In genomic region chr11:64861227-64861970, GRCh38 we compare ENCODE assay signal across 9 cellular contexts. TPM values are rescaled to one million over a fixed set of nuclear protein-coding genes. Genes with fewer than 3 reads are reported as not detected.
DNase-seq lines count a peak whose midpoint lies in the region; ATAC-seq and TF ChIP-seq lines count a peak whose summit lies in the region.
"Had no signal": no experiment of that assay in that cellular context is flagged by ENCODE, and none has a peak within 500 bp of the region (broad histone marks: within the 10 kb centered on the region; RNA-seq: fewer than 3 reads in every experiment).

No MANE protein-coding gene starts in this region.

- POLR2A ChIA-PET in RWPE1 (lab: Yijun Ruan, JAX; ENCODE audit: low non-redundant PET), result no interaction called here

- no peaks in the 10 kb centered on the region for H3K9me3 Mint-ChIP-seq in activated CD8-positive, alpha-beta memory T cell treated with anti-CD3 and anti-CD28 coated beads, Interleukin-2, amount 10 ng/mL, durations not matched to agents 7 days and 5 days (ENCODE audit: low read depth)
- no peaks in the 10 kb centered on the region for H3K9me3 Mint-ChIP-seq in effector memory CD8-positive, alpha-beta T cell

- H3K27me3 Mint-ChIP-seq in activated CD8-positive, alpha-beta memory T cell treated with anti-CD3 and anti-CD28 coated beads, Interleukin-2, amount 10 ng/mL, durations not matched to agents 7 days and 5 days, result no peaks in the 10 kb centered on the region
- H3K27me3 Mint-ChIP-seq in effector memory CD8-positive, alpha-beta T cell, result no peaks in the 10 kb centered on the region

- no peak for DNase-seq in activated CD8-positive, alpha-beta memory T cell treated with anti-CD3 and anti-CD28 coated beads, Interleukin-2, amount 10 ng/mL, durations not matched to agents 7 days and 5 days
- DNase-seq in activated CD8-positive, alpha-beta memory T cell treated with anti-CD3 and anti-CD28 coated beads, Interleukin-2, amount 50 U/mL, for 4 hours, result no peak
- DNase-seq in RWPE1 (ENCODE audit: low spot score) (no peak), thoracic aorta (ENCODE audit: low spot score) (no peak), foreskin melanocyte (no peak)
- DNase-seq in effector memory CD8-positive, alpha-beta T cell, result no peak
- DNase-seq: NCI-H69 had no signal

- TF ChIP-seq CTCF in RWPE1 (conservative IDR thresholded peaks at IDR 0.05; ENCODE audit: low read depth), result no peak
- TF ChIP-seq CTCF in thoracic aorta (IDR thresholded peaks at IDR 0.05), result no peak

- peaks cover 92% of the 10 kb centered on the region for H3K4me1 Mint-ChIP-seq in activated CD8-positive, alpha-beta memory T cell treated with anti-CD3 and anti-CD28 coated beads, Interleukin-2, amount 10 ng/mL, durations not matched to agents 7 days and 5 days
- H3K4me1 Mint-ChIP-seq in effector memory CD8-positive, alpha-beta T cell (ENCODE audit: low read depth in 2 of 2), result peaks cover 74 to 79% of the 10 kb centered on the region in 2 donors

- CTCF ChIA-PET in activated CD8-positive, alpha-beta memory T cell treated with anti-CD3 and anti-CD28 coated beads, Interleukin-2, amount 10 ng/mL, durations not matched to agents 7 days and 5 days (lab: Charles Lee), result interaction anchor here (0.8 to 29.2 kb wide), 4 partner anchors 9 to 26 kb away, joined by 3 to 1163 read pairs (median 208); partner anchors contain the start of genes CDC42BPG and EHD1
- CTCF ChIA-PET in RWPE1 (lab: Yijun Ruan, JAX), result interaction anchor here (0.6 to 1.1 kb wide), 3 partner anchors 16 to 506 kb away, joined by 3 to 4 read pairs (median 4); no protein-coding TSS in a partner anchor

- no peak overlapping the region for H3K4me3 ChIP-seq in thoracic aorta

- ATAC-seq in activated CD8-positive, alpha-beta memory T cell treated with anti-CD3 and anti-CD28 coated beads, Interleukin-2, amount 10 ng/mL, durations not matched to agents 7 days and 5 days, result no peak
- ATAC-seq in effector memory CD8-positive, alpha-beta T cell (replicated peaks), result peak; percentile 11
- ATAC-seq in thoracic aorta (ENCODE audit: insufficient number of reproducible peaks, low FRiP score, low read depth), result no peak
- ATAC-seq in HG03108 (IDR thresholded peaks at IDR 0.05; ENCODE audit: unreplicated experiment), result no peak
- ATAC-seq in HG03280 (IDR thresholded peaks at IDR 0.05; ENCODE audit: unreplicated experiment), result no peak

- no peaks in the 10 kb centered on the region for H3K9me3 ChIP-seq in thoracic aorta

- peaks cover 70 to 95% of the 10 kb centered on the region in 2 donors for H3K4me1 ChIP-seq in thoracic aorta (ENCODE audit: control insufficient read depth in 1 of 2, low read depth in 2 of 2)

- H3K36me3 Mint-ChIP-seq in activated CD8-positive, alpha-beta memory T cell treated with anti-CD3 and anti-CD28 coated beads, Interleukin-2, amount 10 ng/mL, durations not matched to agents 7 days and 5 days, result peaks cover 27% of the 10 kb centered on the region
- peaks cover 97% of the 10 kb centered on the region for H3K36me3 Mint-ChIP-seq in effector memory CD8-positive, alpha-beta T cell (ENCODE audit: insufficient read depth)

- H3K27ac ChIP-seq in RWPE1 (peak overlapping the region; percentile 99), thoracic aorta (peak overlapping the region; percentile 97 to 98)

- peak overlapping the region; percentile 98 for H3K27ac Mint-ChIP-seq in activated CD8-positive, alpha-beta memory T cell treated with anti-CD3 and anti-CD28 coated beads, Interleukin-2, amount 10 ng/mL, durations not matched to agents 7 days and 5 days
- H3K27ac Mint-ChIP-seq in effector memory CD8-positive, alpha-beta T cell, result peak overlapping the region; percentile 96 to 98

- peaks cover 16% of the 10 kb centered on the region for H3K36me3 ChIP-seq in thoracic aorta

- no peaks in the 10 kb centered on the region for H3K27me3 ChIP-seq in thoracic aorta (replicated peaks; ENCODE audit: insufficient read depth)

- H3K4me3 Mint-ChIP-seq in activated CD8-positive, alpha-beta memory T cell treated with anti-CD3 and anti-CD28 coated beads, Interleukin-2, amount 10 ng/mL, durations not matched to agents 7 days and 5 days, result peak overlapping the region; percentile 67
- peak overlapping the region; percentile 85 to 92 for H3K4me3 Mint-ChIP-seq in effector memory CD8-positive, alpha-beta T cell

RNA-seq across cellular contexts. Expression of gene CDC42BPG, which starts 16.9 kb away (rescaled TPM):
- total RNA-seq in activated CD8-positive, alpha-beta memory T cell treated with anti-CD3 and anti-CD28 coated beads, Interleukin-2, amount 10 ng/mL, durations not matched to agents 7 days and 5 days, result under 1 TPM; 0.50 to 0.61 TPM
- 1 to 10 TPM in 1 of 2 donors, under 1 TPM in 1; 0.68 to 1.2 TPM for total RNA-seq in thoracic aorta

RNA-seq across cellular contexts. Expression of gene EHD1, which starts 17.0 kb away (rescaled TPM):
- 100 to 1,000 TPM; 149 to 155 TPM for total RNA-seq in activated CD8-positive, alpha-beta memory T cell treated with anti-CD3 and anti-CD28 coated beads, Interleukin-2, amount 10 ng/mL, durations not matched to agents 7 days and 5 days
- total RNA-seq in thoracic aorta, result 100 to 1,000 TPM in 1 of 2 donors, 10 to 100 TPM in 1; 67.4 to 140 TPM

RNA-seq across cellular contexts. Expression of gene MEN1, which starts 51.0 kb away (rescaled TPM):
- 10 to 100 TPM; 31.2 to 42.1 TPM for total RNA-seq in activated CD8-positive, alpha-beta memory T cell treated with anti-CD3 and anti-CD28 coated beads, Interleukin-2, amount 10 ng/mL, durations not matched to agents 7 days and 5 days
- 10 to 100 TPM; 11.6 to 16.0 TPM for total RNA-seq in thoracic aorta

RNA-seq across cellular contexts. Expression of gene ATG2A, which starts 55.6 kb away (rescaled TPM):
- 10 to 100 TPM; 27.3 to 27.9 TPM for total RNA-seq in activated CD8-positive, alpha-beta memory T cell treated with anti-CD3 and anti-CD28 coated beads, Interleukin-2, amount 10 ng/mL, durations not matched to agents 7 days and 5 days
- total RNA-seq in thoracic aorta, result 10 to 100 TPM; 18.5 to 35.2 TPM

RNA-seq across cellular contexts. Expression of gene MAP4K2, which starts 58.4 kb away (rescaled TPM):
- total RNA-seq in activated CD8-positive, alpha-beta memory T cell treated with anti-CD3 and anti-CD28 coated beads, Interleukin-2, amount 10 ng/mL, durations not matched to agents 7 days and 5 days, result 10 to 100 TPM; 61.1 to 65.0 TPM
- 10 to 100 TPM; 23.3 to 39.1 TPM for total RNA-seq in thoracic aorta
